8 cellular contexts compared by ENCODE assay signal in the genomic region with DNA sequence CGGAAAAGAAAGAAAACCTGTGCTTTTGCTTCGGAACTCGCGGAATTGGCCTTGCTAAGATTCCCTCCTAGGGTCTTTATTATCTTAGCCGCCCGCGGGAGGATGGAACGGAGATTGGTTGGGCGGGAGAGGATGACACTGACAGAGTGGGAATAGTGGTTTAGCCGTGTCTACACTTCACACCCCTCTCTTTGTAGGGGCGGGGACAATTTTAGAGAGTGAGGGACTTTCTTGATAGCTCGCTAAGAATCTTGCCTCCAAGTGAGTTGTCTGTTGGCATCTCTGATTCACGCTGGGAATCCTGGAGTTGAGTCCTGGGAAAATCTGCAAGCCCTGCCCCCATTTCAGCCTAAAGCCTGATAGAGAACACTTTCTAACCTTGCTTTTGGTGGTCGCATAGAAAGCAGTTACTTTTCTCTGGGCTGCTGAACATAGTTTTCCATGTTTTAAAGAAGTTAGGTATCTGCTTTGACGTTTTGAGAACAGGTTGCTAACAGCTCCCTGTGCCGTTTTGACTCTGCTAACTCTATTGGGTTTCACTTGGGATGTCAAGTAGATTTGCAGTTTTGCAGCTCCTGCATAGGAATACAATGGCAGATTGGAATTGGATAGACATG. TPM values are rescaled to one million over a fixed set of nuclear protein-coding genes. Genes with fewer than 3 reads are reported as not detected.
DNase-seq lines count a peak whose midpoint lies in the region; ATAC-seq, FAIRE-seq and TF ChIP-seq lines count a peak whose summit lies in the region.

No MANE protein-coding gene starts in this region.

- peak overlapping the region; percentile 93 for H3K27ac Mint-ChIP-seq in glutamatergic neuron (ENCODE audit: unreplicated experiment)

- peaks cover 43% of the 10 kb centered on the region for H3K36me3 ChIP-seq in MG63
- H3K36me3 ChIP-seq in rectal smooth muscle tissue (ENCODE audit: control insufficient read depth, insufficient read depth, low read length), result peaks cover 12% of the 10 kb centered on the region

- no peaks in the 10 kb centered on the region for H3K9me3 ChIP-seq in MG63

- H3K27me3 ChIP-seq in MG63, result no peaks in the 10 kb centered on the region
- no peaks in the 10 kb centered on the region for H3K27me3 ChIP-seq in rectal smooth muscle tissue (ENCODE audit: control insufficient read depth, insufficient read depth, low read length)

- in situ Hi-C loops in ACHN (cut with HindIII; ENCODE audit: low pct_ligation_motif_present, low pct_unique_long_range_greater_than_20kb, low sequenced_read_pairs), result no loop called here

- H3K4me1 ChIP-seq in rectal smooth muscle tissue (ENCODE audit: control insufficient read depth, insufficient read depth, low read length), result peaks cover 4% of the 10 kb centered on the region

- no peaks in the 10 kb centered on the region for H3K4me1 Mint-ChIP-seq in glutamatergic neuron (ENCODE audit: low read depth, unreplicated experiment)

- intact Hi-C loops in posterior cingulate gyrus (cut with DNase I), result loop anchor here (5.0 kb wide), 1 partner anchor 274 kb away; no protein-coding TSS in a partner anchor

- peak; percentile 63 for DNase-seq in ACHN
- peak; percentile 27 for DNase-seq in GM12892 (ENCODE audit: insufficient read length)
- DNase-seq in MG63, result peak; percentile 29
- peak; percentile 7 for DNase-seq in activated T-helper 1 cell treated with Interleukin-2 at 50 U/mL for 16 hours (ENCODE audit: low read depth)
- DNase-seq in glutamatergic neuron, result no peak
- DNase-seq in posterior cingulate gyrus, result no peak

- H3K27me3 Mint-ChIP-seq in glutamatergic neuron (ENCODE audit: unreplicated experiment), result no peaks in the 10 kb centered on the region

- no peak for TF ChIP-seq CTCF in glutamatergic neuron (IDR thresholded peaks at IDR 0.05; ENCODE audit: partially characterized antibody, unreplicated experiment)

- TF ChIP-seq POLR2A in GM12892 (IDR thresholded peaks at IDR 0.05; ENCODE audit: low read depth, low read length), result no peak

- H3K9me3 Mint-ChIP-seq in glutamatergic neuron (ENCODE audit: unreplicated experiment), result no peaks in the 10 kb centered on the region

- H3K4me3 Mint-ChIP-seq in glutamatergic neuron (ENCODE audit: unreplicated experiment), result peak overlapping the region; percentile 97

- no peak for FAIRE-seq in GM12892 (lab: Jason Lieb, UNC)

- no peak for ATAC-seq in GM21526 (IDR thresholded peaks at IDR 0.05; ENCODE audit: low FRiP score, unreplicated experiment)

- H3K4me3 ChIP-seq in MG63 (peak overlapping the region; percentile 98), rectal smooth muscle tissue (ENCODE audit: low read length) (peak overlapping the region; percentile 93)

- peaks cover 4% of the 10 kb centered on the region for H3K36me3 Mint-ChIP-seq in glutamatergic neuron (ENCODE audit: unreplicated experiment)

- peak overlapping the region; percentile 81 for H3K27ac ChIP-seq in rectal smooth muscle tissue (ENCODE audit: low read depth, low read length)

- peak overlapping the region; percentile 98 for H3K9ac ChIP-seq in rectal smooth muscle tissue (ENCODE audit: low read length)

RNA-seq across cellular contexts. Expression of gene NOL11, which starts 0.7 kb away (rescaled TPM):
- polyA plus RNA-seq in GM12892 (2012; ENCODE audit: missing spikeins), result 51.6 TPM
- 124 and 125 TPM in 2 replicates for total RNA-seq in MG63 (2014; rRNA removed; shearing (Covaris generic); ENCODE audit: low replicate concordance)
- total RNA-seq in glutamatergic neuron (ENCODE audit: unreplicated experiment), result 40.6 TPM

Comparison
In these comparisons a context has a peak if more than half of its experiments do, and no peak if none do; other contexts are left out.
1. DNase-seq: peak in ACHN (single experiment), GM12892 (single experiment), MG63 (single experiment) and activated T-helper 1 cell treated with Interleukin-2 at 50 U/mL for 16 hours (single experiment); none in glutamatergic neuron (single experiment) and posterior cingulate gyrus (0 of 10).